ENCODE assay signal across 1 cellular context in the genomic region with DNA sequence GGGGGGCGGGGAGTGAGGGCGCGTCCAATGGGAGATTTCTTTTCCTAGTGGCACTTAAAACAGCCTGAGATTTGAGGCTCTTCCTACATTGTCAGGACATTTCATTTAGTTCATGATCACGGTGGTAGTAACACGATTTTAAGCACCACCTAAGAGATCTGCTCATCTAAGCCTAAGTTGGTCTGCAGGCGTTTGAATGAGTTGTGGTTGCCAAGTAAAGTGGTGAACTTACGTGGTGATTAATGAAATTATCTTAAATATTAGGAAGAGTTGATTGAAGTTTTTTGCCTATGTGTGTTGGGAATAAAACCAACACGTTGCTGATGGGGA.
TF ChIP-seq lines count a peak whose summit lies in the region.

No MANE protein-coding gene starts in this region.

TF ChIP-seq in K562, 482 proteins besides CTCF, POLR2A, EP300 and RAD21:
- TF ChIP-seq GTF3C2 (IDR thresholded peaks at IDR 0.05; ENCODE audit: borderline replicate concordance, extremely low read depth, insufficient read length), result no peak
- no peak for TF ChIP-seq ETV5 (CRISPR knock-in tag; IDR thresholded peaks at IDR 0.05; ENCODE audit: low read depth)
- TF ChIP-seq TRIM28 (IDR thresholded peaks at IDR 0.05), result no peak
- no peak for TF ChIP-seq ATF1 (CRISPR knock-in tag; IDR thresholded peaks at IDR 0.05)
- no peak for TF ChIP-seq ATF1 (tag; IDR thresholded peaks at IDR 0.05)
- TF ChIP-seq, protein P1, sequence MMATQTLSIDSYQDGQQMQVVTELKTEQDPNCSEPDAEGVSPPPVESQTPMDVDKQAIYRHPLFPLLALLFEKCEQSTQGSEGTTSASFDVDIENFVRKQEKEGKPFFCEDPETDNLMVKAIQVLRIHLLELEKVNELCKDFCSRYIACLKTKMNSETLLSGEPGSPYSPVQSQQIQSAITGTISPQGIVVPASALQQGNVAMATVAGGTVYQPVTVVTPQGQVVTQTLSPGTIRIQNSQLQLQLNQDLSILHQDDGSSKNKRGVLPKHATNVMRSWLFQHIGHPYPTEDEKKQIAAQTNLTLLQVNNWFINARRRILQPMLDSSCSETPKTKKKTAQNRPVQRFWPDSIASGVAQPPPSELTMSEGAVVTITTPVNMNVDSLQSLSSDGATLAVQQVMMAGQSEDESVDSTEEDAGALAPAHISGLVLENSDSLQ (IDR thresholded peaks at IDR 0.05), result no peak
- TF ChIP-seq JUND (IDR thresholded peaks at IDR 0.05; ENCODE audit: borderline replicate concordance, low read depth, low read length), result no peak
- TF ChIP-seq JUND (tag; IDR thresholded peaks at IDR 0.05; ENCODE audit: borderline replicate concordance, low read depth, low read length), result no peak
- no peak for TF ChIP-seq KLF1 (tag; IDR thresholded peaks at IDR 0.05)
- no peak for TF ChIP-seq CEBPG (CRISPR knock-in tag; IDR thresholded peaks at IDR 0.05)
- no peak for TF ChIP-seq CEBPG (tag; conservative IDR thresholded peaks at IDR 0.05 in 1 of 2, IDR thresholded peaks at IDR 0.05 in 1 of 2)
- TF ChIP-seq KAT2B (IDR thresholded peaks at IDR 0.05; ENCODE audit: low read depth, low read length), result no peak
- TF ChIP-seq NONO (IDR thresholded peaks at IDR 0.05; ENCODE audit: low read depth in 2 of 2, low read length in 1 of 2), result no peak
- TF ChIP-seq MEF2D (tag; conservative IDR thresholded peaks at IDR 0.05; ENCODE audit: low read depth), result no peak
- TF ChIP-seq GTF2B (IDR thresholded peaks at IDR 0.05; ENCODE audit: extremely low read depth, insufficient read length), result no peak
- TF ChIP-seq, protein P2, sequence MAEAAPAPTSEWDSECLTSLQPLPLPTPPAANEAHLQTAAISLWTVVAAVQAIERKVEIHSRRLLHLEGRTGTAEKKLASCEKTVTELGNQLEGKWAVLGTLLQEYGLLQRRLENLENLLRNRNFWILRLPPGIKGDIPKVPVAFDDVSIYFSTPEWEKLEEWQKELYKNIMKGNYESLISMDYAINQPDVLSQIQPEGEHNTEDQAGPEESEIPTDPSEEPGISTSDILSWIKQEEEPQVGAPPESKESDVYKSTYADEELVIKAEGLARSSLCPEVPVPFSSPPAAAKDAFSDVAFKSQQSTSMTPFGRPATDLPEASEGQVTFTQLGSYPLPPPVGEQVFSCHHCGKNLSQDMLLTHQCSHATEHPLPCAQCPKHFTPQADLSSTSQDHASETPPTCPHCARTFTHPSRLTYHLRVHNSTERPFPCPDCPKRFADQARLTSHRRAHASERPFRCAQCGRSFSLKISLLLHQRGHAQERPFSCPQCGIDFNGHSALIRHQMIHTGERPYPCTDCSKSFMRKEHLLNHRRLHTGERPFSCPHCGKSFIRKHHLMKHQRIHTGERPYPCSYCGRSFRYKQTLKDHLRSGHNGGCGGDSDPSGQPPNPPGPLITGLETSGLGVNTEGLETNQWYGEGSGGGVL (CRISPR knock-in tag; IDR thresholded peaks at IDR 0.05), result no peak
- TF ChIP-seq ELK3 (CRISPR knock-in tag; IDR thresholded peaks at IDR 0.05), result no peak
TF ChIP-seq in K562: peak in this region for 0.
